10 cellular contexts compared by ENCODE assay signal in genomic region chr1:48246727-48247126, GRCh38. TPM values are rescaled to one million over a fixed set of nuclear protein-coding genes. Genes with fewer than 3 reads are reported as not detected.
DNase-seq lines count a peak whose midpoint lies in the region; ATAC-seq and TF ChIP-seq lines count a peak whose summit lies in the region.
"Had no signal": no experiment of that assay in that cellular context is flagged by ENCODE, and none has a peak within 500 bp of the region (broad histone marks: within the 10 kb centered on the region; RNA-seq: fewer than 3 reads in every experiment).

No MANE protein-coding gene starts in this region.

- no peak overlapping the region for H3K4me3 ChIP-seq in LNCaP clone FGC (ENCODE audit: low read depth, low read length)
- no peak overlapping the region for H3K4me3 ChIP-seq in adrenal gland
- no peak overlapping the region for H3K4me3 ChIP-seq in testis

- TF ChIP-seq POLR2A in adrenal gland (IDR thresholded peaks at IDR 0.05): no peak
- TF ChIP-seq POLR2A in testis (IDR thresholded peaks at IDR 0.05): no peak

- H3K27ac ChIP-seq in adrenal gland: no peak overlapping the region
- H3K27ac ChIP-seq in testis: no peak overlapping the region

- WGBS in adrenal gland, 4 donors: 62 to 94% (median 77%) methylated on average over 1 of the region's 1 CpG
- 79 to 100% methylated on average over 1 of the region's 1 CpG for WGBS in testis, 2 donors

- H3K36me3 ChIP-seq in adrenal gland (replicated peaks in 1 of 2): no peaks in the 10 kb centered on the region
- no peaks in the 10 kb centered on the region for H3K36me3 ChIP-seq in testis (ENCODE audit: low read depth, missing control alignments)

- H3K9me3 ChIP-seq in adrenal gland (replicated peaks in 1 of 3) (no peaks in the 10 kb centered on the region), testis (no peaks in the 10 kb centered on the region)

- intact Hi-C loops in adrenal gland (cut with DNase I) (no loop called here), testis (cut with DNase I; ENCODE audit: low total_unique reads) (no loop called here)

- DNase-seq in COLO668 (lab: John Stamatoyannopoulos, UW; ENCODE audit: unreplicated experiment): peak; percentile 50
- peak; percentile 89 for DNase-seq in LNCaP clone FGC (ENCODE audit: low read depth)
- DNase-seq in adrenal gland: peak; percentile 59 to 82 (median 66)
- DNase-seq in medulla oblongata (ENCODE audit: extremely low spot score): peak; percentile 59
- no peak for DNase-seq in stimulated activated CD4-positive, alpha-beta T cell treated with anti-CD3 and anti-CD28 coated beads, Interleukin-4, amount 100 ng/mL, for 4 hours
- DNase-seq in putamen (ENCODE audit: low spot score): no peak
- DNase-seq in testis: no peak
- DNase-seq: activated CD4-positive, CD25-positive, alpha-beta regulatory T cell had no signal

- no peaks in the 10 kb centered on the region for H3K4me1 ChIP-seq in adrenal gland (replicated peaks in 1 of 2)
- no peaks in the 10 kb centered on the region for H3K4me1 ChIP-seq in testis

- no peaks in the 10 kb centered on the region for H3K27me3 ChIP-seq in adrenal gland
- H3K27me3 ChIP-seq in testis: no peaks in the 10 kb centered on the region

- no peak for ATAC-seq in GM21360 (IDR thresholded peaks at IDR 0.05; ENCODE audit: unreplicated experiment)

- no peak for TF ChIP-seq CTCF in LNCaP clone FGC (IDR thresholded peaks at IDR 0.05; ENCODE audit: control insufficient read depth, extremely low read depth, insufficient read depth)
- no peak for TF ChIP-seq CTCF in adrenal gland (IDR thresholded peaks at IDR 0.05)
- no peak for TF ChIP-seq CTCF in testis (IDR thresholded peaks at IDR 0.05)

RNA-seq across cellular contexts. Expression of gene SLC5A9, which starts 24.2 kb away (rescaled TPM):
- total RNA-seq in adrenal gland (under 1 TPM in 5 of 8 donors, not detected in 3; 0.11 to 0.83 (median 0.22) TPM), testis (1 to 10 TPM; 1.4 to 3.0 TPM)
- polyA plus RNA-seq in adrenal gland (under 1 TPM; 0.22 to 0.56 (median 0.34) TPM), testis (ENCODE audit: insufficient read depth, low read depth, low replicate concordance) (2.3 TPM)
- total RNA-seq: myocyte had no signal

Comparison
In these comparisons a context has a peak if more than half of its experiments do, and no peak if none do; other contexts are left out.
1. DNase-seq: peak in COLO668 (single experiment), LNCaP clone FGC (single experiment), adrenal gland (7 of 7) and medulla oblongata (single experiment); none in stimulated activated CD4-positive, alpha-beta T cell treated with anti-CD3 and anti-CD28 coated beads, Interleukin-4, amount 100 ng/mL, for 4 hours (0 of 2), putamen (single experiment) and testis (single experiment).